Comparison of ENCODE assay signal across 10 cellular contexts in the genomic region with DNA sequence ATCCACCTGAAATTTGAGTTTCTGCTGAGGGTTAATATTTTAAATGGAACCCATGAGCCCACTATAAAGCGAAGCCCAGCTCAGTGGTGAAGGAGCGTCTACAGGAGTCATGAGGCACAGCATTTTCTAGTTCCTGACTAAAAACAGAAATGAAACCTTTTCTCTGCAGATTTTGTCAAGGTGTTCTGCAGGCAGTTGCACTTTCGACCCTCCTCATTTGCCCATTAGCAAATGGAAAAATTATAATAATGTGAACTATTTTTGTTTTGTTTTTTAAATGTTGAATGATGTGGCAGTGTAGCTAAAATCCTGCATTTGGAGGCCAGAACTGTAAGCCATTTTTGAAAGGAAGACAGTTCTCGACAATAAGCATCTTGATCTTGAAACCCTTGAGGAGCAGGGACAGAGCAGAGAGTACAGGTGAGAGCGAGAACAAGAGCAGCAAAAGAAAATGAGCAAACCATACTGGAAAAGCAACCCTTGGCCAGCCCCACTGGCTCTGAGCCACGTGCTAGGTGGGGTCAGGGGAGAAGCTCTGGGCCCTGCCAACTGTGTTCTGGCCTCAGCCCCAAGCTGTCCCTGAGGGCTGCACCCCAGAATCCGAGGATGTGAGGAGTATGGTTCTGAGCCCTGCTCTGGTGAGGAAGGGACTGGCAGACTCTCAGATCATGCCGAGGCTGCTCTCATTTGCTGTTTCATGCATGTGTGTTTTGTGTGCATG. TPM values are rescaled to one million over a fixed set of nuclear protein-coding genes. Genes with fewer than 3 reads are reported as not detected.
DNase-seq lines count a peak whose midpoint lies in the region; ATAC-seq, FAIRE-seq and TF ChIP-seq lines count a peak whose summit lies in the region.
"Had no signal": no experiment of that assay in that cellular context is flagged by ENCODE, and none has a peak within 500 bp of the region (broad histone marks: within the 10 kb centered on the region; RNA-seq: fewer than 3 reads in every experiment).

No MANE protein-coding gene starts in this region.

- ATAC-seq in GM19328 (IDR thresholded peaks at IDR 0.05; ENCODE audit: unreplicated experiment) (peak; percentile 54), HG02973 (IDR thresholded peaks at IDR 0.05; ENCODE audit: unreplicated experiment) (peak; percentile 85)

- intact Hi-C loops in posterior vena cava (cut with DNase I), result no loop called here

- no peaks in the 10 kb centered on the region for H3K9me3 Mint-ChIP-seq in T-helper 2 cell treated with Interferon-gamma antibody and Interleukin-4, amounts not matched to agents 5 μg/mL and 100 μg/mL, for 36 hours

- H3K27me3 Mint-ChIP-seq in T-helper 2 cell treated with Interferon-gamma antibody and Interleukin-4, amounts not matched to agents 5 μg/mL and 100 μg/mL, for 36 hours (ENCODE audit: low read depth), result no peaks in the 10 kb centered on the region

- H3K27ac Mint-ChIP-seq in T-helper 2 cell treated with Interferon-gamma antibody and Interleukin-4, amounts not matched to agents 5 μg/mL and 100 μg/mL, for 36 hours, result peak overlapping the region; percentile 77

- no peak for TF ChIP-seq POLR2A in GM12891 (IDR thresholded peaks at IDR 0.05; ENCODE audit: low read depth, low read length)

- H3K36me3 Mint-ChIP-seq in T-helper 2 cell treated with Interferon-gamma antibody and Interleukin-4, amounts not matched to agents 5 μg/mL and 100 μg/mL, for 36 hours (ENCODE audit: low read depth), result no peaks in the 10 kb centered on the region

- H3K4me3 Mint-ChIP-seq in T-helper 2 cell treated with Interferon-gamma antibody and Interleukin-4, amounts not matched to agents 5 μg/mL and 100 μg/mL, for 36 hours, result no peak overlapping the region

- peaks cover 11% of the 10 kb centered on the region for H3K4me1 Mint-ChIP-seq in T-helper 2 cell treated with Interferon-gamma antibody and Interleukin-4, amounts not matched to agents 5 μg/mL and 100 μg/mL, for 36 hours (ENCODE audit: low read depth)

- peak; percentile 82 for FAIRE-seq in GM12891 (lab: Jason Lieb, UNC)

- DNase-seq in GM12891 (ENCODE audit: insufficient read length, low spot score) (peak; percentile 47), posterior vena cava (ENCODE audit: low spot score) (no peak), SK-N-DZ (ENCODE audit: low spot score) (no peak), NCI-H146 treated with DMSO at 0.1 percent for 48 hours (lab: John Stamatoyannopoulos, UW; ENCODE audit: unreplicated experiment) (no peak)
- no peak for DNase-seq in T-helper 2 cell treated with Interferon-gamma antibody and Interleukin-4, amounts not matched to agents 5 μg/mL and 100 μg/mL, for 36 hours (ENCODE audit: low spot score)
- DNase-seq in activated CD4-positive, CD25-positive, alpha-beta regulatory T cell (lab: John Stamatoyannopoulos, UW), result no peak
- DNase-seq: activated naive CD4-positive, alpha-beta T cell treated with Interleukin-2 at 50 U/mL for 16 hours; stimulated activated CD4-positive, alpha-beta T cell treated with anti-CD3 and anti-CD28 coated beads, Interleukin-4, amount 100 ng/mL, for 4 hours had no signal

TF ChIP-seq in GM12891, 5 proteins besides CTCF, POLR2A, EP300 and RAD21:
- TF ChIP-seq POLR2AphosphoS5 (IDR thresholded peaks at IDR 0.05; ENCODE audit: low read depth, low read length) (no peak), SPI1 (IDR thresholded peaks at IDR 0.05; ENCODE audit: low read depth, low read length) (peak; percentile 73), POU2F2 (IDR thresholded peaks at IDR 0.05; ENCODE audit: low read depth, low read length) (peak; percentile 88), TAF1 (IDR thresholded peaks at IDR 0.05; ENCODE audit: low read depth, low read length) (no peak), PAX5 (IDR thresholded peaks at IDR 0.05; ENCODE audit: insufficient read depth, low read length, severe bottlenecking) (peak; percentile 66)

RNA-seq across cellular contexts. Expression of a gene that starts 26.4 kb away (rescaled TPM):
- 37.0 TPM for polyA plus RNA-seq in GM12891 (2012; ENCODE audit: low read depth, missing spikeins)
- total RNA-seq in posterior vena cava, result 10 to 100 TPM; 55.6 to 57.1 TPM
- polyA plus RNA-seq in SK-N-DZ (2014; cell fraction: cytosol; rRNA removed), result 130 and 148 TPM in 2 replicates
- 109 and 147 TPM in 2 replicates for polyA plus RNA-seq in SK-N-DZ (2014; cell fraction: nucleus; rRNA removed)
